In the genomic region with DNA sequence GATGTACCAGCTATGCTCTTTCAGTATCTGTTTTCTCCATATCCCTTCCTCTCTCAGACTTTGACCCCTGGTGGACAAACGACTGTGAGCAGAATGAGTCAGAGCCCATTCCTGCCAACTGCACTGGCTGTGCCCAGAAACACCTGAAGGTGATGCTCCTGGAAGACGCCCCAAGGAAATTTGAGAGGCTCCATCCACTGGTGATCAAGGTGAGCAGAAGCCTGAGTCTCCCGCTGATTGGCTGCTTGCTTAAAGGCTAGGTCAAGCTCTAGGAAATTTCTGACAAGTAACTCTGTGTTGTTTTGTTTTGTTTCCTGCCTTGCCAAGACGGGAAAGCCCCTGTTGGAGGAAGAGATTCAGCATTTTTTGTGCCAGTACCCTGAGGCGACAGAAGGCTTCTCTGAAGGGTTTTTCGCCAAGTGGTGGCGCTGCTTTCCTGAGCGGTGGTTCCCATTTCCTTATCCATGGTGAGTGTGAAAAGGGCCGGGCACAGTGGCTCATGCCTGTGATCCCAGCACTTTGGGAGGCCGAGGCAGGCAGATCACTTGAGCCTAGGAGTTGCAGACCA, we compare ENCODE assay signal across 1 cellular context.
TF ChIP-seq lines count a peak whose summit lies in the region.

No MANE protein-coding gene starts in this region.

TF ChIP-seq in HepG2, 621 proteins besides CTCF, POLR2A, EP300 and RAD21 (continued from another document):
- TF ChIP-seq, protein P1, sequence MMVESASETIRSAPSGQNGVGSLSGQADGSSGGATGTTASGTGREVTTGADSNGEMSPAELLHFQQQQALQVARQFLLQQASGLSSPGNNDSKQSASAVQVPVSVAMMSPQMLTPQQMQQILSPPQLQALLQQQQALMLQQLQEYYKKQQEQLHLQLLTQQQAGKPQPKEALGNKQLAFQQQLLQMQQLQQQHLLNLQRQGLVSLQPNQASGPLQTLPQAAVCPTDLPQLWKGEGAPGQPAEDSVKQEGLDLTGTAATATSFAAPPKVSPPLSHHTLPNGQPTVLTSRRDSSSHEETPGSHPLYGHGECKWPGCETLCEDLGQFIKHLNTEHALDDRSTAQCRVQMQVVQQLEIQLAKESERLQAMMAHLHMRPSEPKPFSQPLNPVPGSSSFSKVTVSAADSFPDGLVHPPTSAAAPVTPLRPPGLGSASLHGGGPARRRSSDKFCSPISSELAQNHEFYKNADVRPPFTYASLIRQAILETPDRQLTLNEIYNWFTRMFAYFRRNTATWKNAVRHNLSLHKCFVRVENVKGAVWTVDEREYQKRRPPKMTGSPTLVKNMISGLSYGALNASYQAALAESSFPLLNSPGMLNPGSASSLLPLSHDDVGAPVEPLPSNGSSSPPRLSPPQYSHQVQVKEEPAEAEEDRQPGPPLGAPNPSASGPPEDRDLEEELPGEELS (CRISPR knock-in tag; IDR thresholded peaks at IDR 0.05): no peak
- no peak for TF ChIP-seq CAMTA2 (CRISPR knock-in tag; IDR thresholded peaks at IDR 0.05; ENCODE audit: borderline replicate concordance)
- TF ChIP-seq NFE2L1 (CRISPR knock-in tag; IDR thresholded peaks at IDR 0.05; ENCODE audit: borderline replicate concordance): no peak
- TF ChIP-seq ZSCAN9 (CRISPR knock-in tag; IDR thresholded peaks at IDR 0.05; ENCODE audit: borderline replicate concordance): no peak
- no peak for TF ChIP-seq HNRNPL (IDR thresholded peaks at IDR 0.05; ENCODE audit: low read depth, low read length)
- TF ChIP-seq, protein P2, sequence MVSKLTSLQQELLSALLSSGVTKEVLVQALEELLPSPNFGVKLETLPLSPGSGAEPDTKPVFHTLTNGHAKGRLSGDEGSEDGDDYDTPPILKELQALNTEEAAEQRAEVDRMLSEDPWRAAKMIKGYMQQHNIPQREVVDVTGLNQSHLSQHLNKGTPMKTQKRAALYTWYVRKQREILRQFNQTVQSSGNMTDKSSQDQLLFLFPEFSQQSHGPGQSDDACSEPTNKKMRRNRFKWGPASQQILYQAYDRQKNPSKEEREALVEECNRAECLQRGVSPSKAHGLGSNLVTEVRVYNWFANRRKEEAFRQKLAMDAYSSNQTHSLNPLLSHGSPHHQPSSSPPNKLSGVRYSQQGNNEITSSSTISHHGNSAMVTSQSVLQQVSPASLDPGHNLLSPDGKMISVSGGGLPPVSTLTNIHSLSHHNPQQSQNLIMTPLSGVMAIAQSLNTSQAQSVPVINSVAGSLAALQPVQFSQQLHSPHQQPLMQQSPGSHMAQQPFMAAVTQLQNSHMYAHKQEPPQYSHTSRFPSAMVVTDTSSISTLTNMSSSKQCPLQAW (CRISPR knock-in tag; IDR thresholded peaks at IDR 0.05): 0 out of 2 replicates have a peak, but pooled peaks have one; percentile 39
- TF ChIP-seq SAP130 (CRISPR knock-in tag; IDR thresholded peaks at IDR 0.05; ENCODE audit: low read depth): peak; percentile 46
- no peak for TF ChIP-seq SMARCE1 (IDR thresholded peaks at IDR 0.05; ENCODE audit: borderline replicate concordance)
- no peak for TF ChIP-seq SYNCRIP (IDR thresholded peaks at IDR 0.05; ENCODE audit: insufficient read depth, low read depth, low read length)
- 0 out of 2 replicates have a peak, but pooled peaks have one; percentile 15 for TF ChIP-seq IRF2 (CRISPR knock-in tag; IDR thresholded peaks at IDR 0.05)
- no peak for TF ChIP-seq POGZ (CRISPR knock-in tag; IDR thresholded peaks at IDR 0.05)
- TF ChIP-seq RFX3 (CRISPR knock-in tag; IDR thresholded peaks at IDR 0.05): no peak
- TF ChIP-seq, protein P3, sequence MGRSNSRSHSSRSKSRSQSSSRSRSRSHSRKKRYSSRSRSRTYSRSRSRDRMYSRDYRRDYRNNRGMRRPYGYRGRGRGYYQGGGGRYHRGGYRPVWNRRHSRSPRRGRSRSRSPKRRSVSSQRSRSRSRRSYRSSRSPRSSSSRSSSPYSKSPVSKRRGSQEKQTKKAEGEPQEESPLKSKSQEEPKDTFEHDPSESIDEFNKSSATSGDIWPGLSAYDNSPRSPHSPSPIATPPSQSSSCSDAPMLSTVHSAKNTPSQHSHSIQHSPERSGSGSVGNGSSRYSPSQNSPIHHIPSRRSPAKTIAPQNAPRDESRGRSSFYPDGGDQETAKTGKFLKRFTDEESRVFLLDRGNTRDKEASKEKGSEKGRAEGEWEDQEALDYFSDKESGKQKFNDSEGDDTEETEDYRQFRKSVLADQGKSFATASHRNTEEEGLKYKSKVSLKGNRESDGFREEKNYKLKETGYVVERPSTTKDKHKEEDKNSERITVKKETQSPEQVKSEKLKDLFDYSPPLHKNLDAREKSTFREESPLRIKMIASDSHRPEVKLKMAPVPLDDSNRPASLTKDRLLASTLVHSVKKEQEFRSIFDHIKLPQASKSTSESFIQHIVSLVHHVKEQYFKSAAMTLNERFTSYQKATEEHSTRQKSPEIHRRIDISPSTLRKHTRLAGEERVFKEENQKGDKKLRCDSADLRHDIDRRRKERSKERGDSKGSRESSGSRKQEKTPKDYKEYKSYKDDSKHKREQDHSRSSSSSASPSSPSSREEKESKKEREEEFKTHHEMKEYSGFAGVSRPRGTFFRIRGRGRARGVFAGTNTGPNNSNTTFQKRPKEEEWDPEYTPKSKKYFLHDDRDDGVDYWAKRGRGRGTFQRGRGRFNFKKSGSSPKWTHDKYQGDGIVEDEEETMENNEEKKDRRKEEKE (IDR thresholded peaks at IDR 0.05): no peak
- TF ChIP-seq ZNF644 (CRISPR knock-in tag; IDR thresholded peaks at IDR 0.05; ENCODE audit: low read depth): peak; percentile 39; the same call in 1 of the 2 replicates
- TF ChIP-seq, protein P4, sequence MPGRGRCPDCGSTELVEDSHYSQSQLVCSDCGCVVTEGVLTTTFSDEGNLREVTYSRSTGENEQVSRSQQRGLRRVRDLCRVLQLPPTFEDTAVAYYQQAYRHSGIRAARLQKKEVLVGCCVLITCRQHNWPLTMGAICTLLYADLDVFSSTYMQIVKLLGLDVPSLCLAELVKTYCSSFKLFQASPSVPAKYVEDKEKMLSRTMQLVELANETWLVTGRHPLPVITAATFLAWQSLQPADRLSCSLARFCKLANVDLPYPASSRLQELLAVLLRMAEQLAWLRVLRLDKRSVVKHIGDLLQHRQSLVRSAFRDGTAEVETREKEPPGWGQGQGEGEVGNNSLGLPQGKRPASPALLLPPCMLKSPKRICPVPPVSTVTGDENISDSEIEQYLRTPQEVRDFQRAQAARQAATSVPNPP (CRISPR knock-in tag; IDR thresholded peaks at IDR 0.05): no peak
- TF ChIP-seq GTF2F1 (IDR thresholded peaks at IDR 0.05; ENCODE audit: low read length): no peak
- TF ChIP-seq, protein P5, sequence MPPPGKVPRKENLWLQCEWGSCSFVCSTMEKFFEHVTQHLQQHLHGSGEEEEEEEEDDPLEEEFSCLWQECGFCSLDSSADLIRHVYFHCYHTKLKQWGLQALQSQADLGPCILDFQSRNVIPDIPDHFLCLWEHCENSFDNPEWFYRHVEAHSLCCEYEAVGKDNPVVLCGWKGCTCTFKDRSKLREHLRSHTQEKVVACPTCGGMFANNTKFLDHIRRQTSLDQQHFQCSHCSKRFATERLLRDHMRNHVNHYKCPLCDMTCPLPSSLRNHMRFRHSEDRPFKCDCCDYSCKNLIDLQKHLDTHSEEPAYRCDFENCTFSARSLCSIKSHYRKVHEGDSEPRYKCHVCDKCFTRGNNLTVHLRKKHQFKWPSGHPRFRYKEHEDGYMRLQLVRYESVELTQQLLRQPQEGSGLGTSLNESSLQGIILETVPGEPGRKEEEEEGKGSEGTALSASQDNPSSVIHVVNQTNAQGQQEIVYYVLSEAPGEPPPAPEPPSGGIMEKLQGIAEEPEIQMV (CRISPR knock-in tag; IDR thresholded peaks at IDR 0.05; ENCODE audit: low read depth): no peak
- no peak for TF ChIP-seq SKI (IDR thresholded peaks at IDR 0.05; ENCODE audit: partially characterized antibody)
- no peak for TF ChIP-seq ZNF264 (CRISPR knock-in tag; IDR thresholded peaks at IDR 0.05)
- no peak for TF ChIP-seq ZC3H13 (CRISPR knock-in tag; IDR thresholded peaks at IDR 0.05)
- TF ChIP-seq ZNF263 (CRISPR knock-in tag; IDR thresholded peaks at IDR 0.05): no peak
- TF ChIP-seq SP140L (CRISPR knock-in tag; IDR thresholded peaks at IDR 0.05; ENCODE audit: borderline replicate concordance): no peak
- TF ChIP-seq, protein P6, sequence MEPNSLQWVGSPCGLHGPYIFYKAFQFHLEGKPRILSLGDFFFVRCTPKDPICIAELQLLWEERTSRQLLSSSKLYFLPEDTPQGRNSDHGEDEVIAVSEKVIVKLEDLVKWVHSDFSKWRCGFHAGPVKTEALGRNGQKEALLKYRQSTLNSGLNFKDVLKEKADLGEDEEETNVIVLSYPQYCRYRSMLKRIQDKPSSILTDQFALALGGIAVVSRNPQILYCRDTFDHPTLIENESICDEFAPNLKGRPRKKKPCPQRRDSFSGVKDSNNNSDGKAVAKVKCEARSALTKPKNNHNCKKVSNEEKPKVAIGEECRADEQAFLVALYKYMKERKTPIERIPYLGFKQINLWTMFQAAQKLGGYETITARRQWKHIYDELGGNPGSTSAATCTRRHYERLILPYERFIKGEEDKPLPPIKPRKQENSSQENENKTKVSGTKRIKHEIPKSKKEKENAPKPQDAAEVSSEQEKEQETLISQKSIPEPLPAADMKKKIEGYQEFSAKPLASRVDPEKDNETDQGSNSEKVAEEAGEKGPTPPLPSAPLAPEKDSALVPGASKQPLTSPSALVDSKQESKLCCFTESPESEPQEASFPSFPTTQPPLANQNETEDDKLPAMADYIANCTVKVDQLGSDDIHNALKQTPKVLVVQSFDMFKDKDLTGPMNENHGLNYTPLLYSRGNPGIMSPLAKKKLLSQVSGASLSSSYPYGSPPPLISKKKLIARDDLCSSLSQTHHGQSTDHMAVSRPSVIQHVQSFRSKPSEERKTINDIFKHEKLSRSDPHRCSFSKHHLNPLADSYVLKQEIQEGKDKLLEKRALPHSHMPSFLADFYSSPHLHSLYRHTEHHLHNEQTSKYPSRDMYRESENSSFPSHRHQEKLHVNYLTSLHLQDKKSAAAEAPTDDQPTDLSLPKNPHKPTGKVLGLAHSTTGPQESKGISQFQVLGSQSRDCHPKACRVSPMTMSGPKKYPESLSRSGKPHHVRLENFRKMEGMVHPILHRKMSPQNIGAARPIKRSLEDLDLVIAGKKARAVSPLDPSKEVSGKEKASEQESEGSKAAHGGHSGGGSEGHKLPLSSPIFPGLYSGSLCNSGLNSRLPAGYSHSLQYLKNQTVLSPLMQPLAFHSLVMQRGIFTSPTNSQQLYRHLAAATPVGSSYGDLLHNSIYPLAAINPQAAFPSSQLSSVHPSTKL (CRISPR knock-in tag; IDR thresholded peaks at IDR 0.05): peak; percentile 60; the same call in 1 of the 2 replicates
- TF ChIP-seq, protein P7, sequence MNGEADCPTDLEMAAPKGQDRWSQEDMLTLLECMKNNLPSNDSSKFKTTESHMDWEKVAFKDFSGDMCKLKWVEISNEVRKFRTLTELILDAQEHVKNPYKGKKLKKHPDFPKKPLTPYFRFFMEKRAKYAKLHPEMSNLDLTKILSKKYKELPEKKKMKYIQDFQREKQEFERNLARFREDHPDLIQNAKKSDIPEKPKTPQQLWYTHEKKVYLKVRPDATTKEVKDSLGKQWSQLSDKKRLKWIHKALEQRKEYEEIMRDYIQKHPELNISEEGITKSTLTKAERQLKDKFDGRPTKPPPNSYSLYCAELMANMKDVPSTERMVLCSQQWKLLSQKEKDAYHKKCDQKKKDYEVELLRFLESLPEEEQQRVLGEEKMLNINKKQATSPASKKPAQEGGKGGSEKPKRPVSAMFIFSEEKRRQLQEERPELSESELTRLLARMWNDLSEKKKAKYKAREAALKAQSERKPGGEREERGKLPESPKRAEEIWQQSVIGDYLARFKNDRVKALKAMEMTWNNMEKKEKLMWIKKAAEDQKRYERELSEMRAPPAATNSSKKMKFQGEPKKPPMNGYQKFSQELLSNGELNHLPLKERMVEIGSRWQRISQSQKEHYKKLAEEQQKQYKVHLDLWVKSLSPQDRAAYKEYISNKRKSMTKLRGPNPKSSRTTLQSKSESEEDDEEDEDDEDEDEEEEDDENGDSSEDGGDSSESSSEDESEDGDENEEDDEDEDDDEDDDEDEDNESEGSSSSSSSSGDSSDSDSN (CRISPR knock-in tag; IDR thresholded peaks at IDR 0.05): peak; percentile 27; the same call in 1 of the 2 replicates
- TF ChIP-seq ZNF652 (CRISPR knock-in tag; IDR thresholded peaks at IDR 0.05; ENCODE audit: borderline replicate concordance, low read depth): no peak
- no peak for TF ChIP-seq RBFOX2 (IDR thresholded peaks at IDR 0.05; ENCODE audit: low read depth, low read length)
- no peak for TF ChIP-seq ZNF850 (CRISPR knock-in tag; conservative IDR thresholded peaks at IDR 0.05)
- TF ChIP-seq ZNF839 (CRISPR knock-in tag; IDR thresholded peaks at IDR 0.05; ENCODE audit: borderline replicate concordance): no peak
- TF ChIP-seq, protein P8, sequence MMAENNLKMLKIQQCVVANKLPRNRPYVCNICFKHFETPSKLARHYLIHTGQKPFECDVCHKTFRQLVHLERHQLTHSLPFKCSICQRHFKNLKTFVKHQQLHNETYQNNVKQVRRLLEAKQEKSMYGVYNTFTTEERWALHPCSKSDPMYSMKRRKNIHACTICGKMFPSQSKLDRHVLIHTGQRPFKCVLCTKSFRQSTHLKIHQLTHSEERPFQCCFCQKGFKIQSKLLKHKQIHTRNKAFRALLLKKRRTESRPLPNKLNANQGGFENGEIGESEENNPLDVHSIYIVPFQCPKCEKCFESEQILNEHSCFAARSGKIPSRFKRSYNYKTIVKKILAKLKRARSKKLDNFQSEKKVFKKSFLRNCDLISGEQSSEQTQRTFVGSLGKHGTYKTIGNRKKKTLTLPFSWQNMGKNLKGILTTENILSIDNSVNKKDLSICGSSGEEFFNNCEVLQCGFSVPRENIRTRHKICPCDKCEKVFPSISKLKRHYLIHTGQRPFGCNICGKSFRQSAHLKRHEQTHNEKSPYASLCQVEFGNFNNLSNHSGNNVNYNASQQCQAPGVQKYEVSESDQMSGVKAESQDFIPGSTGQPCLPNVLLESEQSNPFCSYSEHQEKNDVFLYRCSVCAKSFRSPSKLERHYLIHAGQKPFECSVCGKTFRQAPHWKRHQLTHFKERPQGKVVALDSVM (CRISPR knock-in tag; IDR thresholded peaks at IDR 0.05): no peak
- no peak for TF ChIP-seq FOXO1 (CRISPR knock-in tag; IDR thresholded peaks at IDR 0.05)
- TF ChIP-seq MEIS2 (CRISPR knock-in tag; IDR thresholded peaks at IDR 0.05): no peak
- 0 out of 2 replicates have a peak, but pooled peaks have one; percentile 12 for TF ChIP-seq TGIF2 (CRISPR knock-in tag; IDR thresholded peaks at IDR 0.05)
- TF ChIP-seq ERF (CRISPR knock-in tag; IDR thresholded peaks at IDR 0.05): peak; percentile 51; the same call in 1 of the 2 replicates
- peak; percentile 94 for TF ChIP-seq FOSL2 (CRISPR knock-in tag; IDR thresholded peaks at IDR 0.05)
- TF ChIP-seq TEAD3 (CRISPR knock-in tag; optimal IDR thresholded peaks at IDR 0.05; ENCODE audit: borderline replicate concordance): peak; percentile 35
- TF ChIP-seq HNF4A (CRISPR knock-in tag; IDR thresholded peaks at IDR 0.05): peak; percentile 68
